ENCODE assay signal across 2 cellular contexts in the genomic region with DNA sequence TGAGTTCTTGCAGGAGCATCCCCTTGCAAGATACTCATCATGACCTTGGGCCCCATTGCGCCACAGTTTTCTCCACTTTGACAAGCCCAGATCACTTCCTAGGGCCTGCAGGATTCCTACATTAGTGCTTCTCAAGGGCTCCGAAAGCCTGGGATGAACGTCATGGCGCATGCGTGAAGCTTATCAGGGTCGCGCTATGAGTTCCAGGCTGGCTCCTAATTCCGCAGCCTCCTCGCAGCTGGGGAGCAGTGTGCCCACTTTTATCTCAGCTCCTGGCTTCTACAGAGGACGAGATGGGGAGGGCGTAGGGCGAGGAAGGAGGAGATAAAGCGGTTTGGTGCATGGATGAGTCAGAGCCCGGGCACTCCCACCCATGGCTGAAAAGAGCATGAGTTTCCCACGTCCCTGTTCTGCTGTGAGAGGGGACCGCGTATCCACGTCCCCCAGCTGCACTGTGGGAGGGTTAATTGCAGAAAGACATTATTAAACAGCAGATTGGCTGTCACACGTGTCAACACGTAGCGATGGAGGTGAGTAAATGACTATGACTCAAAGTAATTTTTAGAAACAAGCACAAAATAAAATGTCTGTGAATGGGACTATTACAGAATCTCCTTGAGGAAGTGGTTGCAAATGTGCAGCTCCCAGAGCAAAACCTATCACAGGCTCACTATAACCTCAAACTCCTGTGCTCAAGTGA.
TF ChIP-seq lines count a peak whose summit lies in the region.

No MANE protein-coding gene starts in this region.

TF ChIP-seq in IMR-90, 13 proteins besides CTCF, POLR2A, EP300 and RAD21 (continued from another document):
- TF ChIP-seq CHD1 (IDR thresholded peaks at IDR 0.05; ENCODE audit: low read depth, low read length) (no peak), CEBPB (IDR thresholded peaks at IDR 0.05; ENCODE audit: low read depth, low read length) (peak; percentile 60)
- TF ChIP-seq, protein P1, sequence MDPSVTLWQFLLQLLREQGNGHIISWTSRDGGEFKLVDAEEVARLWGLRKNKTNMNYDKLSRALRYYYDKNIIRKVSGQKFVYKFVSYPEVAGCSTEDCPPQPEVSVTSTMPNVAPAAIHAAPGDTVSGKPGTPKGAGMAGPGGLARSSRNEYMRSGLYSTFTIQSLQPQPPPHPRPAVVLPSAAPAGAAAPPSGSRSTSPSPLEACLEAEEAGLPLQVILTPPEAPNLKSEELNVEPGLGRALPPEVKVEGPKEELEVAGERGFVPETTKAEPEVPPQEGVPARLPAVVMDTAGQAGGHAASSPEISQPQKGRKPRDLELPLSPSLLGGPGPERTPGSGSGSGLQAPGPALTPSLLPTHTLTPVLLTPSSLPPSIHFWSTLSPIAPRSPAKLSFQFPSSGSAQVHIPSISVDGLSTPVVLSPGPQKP (IDR thresholded peaks at IDR 0.05; ENCODE audit: borderline replicate concordance, low read depth, low read length), result no peak

TF ChIP-seq in HepG2, 621 proteins besides CTCF, POLR2A, EP300 and RAD21:
- TF ChIP-seq, protein P2, sequence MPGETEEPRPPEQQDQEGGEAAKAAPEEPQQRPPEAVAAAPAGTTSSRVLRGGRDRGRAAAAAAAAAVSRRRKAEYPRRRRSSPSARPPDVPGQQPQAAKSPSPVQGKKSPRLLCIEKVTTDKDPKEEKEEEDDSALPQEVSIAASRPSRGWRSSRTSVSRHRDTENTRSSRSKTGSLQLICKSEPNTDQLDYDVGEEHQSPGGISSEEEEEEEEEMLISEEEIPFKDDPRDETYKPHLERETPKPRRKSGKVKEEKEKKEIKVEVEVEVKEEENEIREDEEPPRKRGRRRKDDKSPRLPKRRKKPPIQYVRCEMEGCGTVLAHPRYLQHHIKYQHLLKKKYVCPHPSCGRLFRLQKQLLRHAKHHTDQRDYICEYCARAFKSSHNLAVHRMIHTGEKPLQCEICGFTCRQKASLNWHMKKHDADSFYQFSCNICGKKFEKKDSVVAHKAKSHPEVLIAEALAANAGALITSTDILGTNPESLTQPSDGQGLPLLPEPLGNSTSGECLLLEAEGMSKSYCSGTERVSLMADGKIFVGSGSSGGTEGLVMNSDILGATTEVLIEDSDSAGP (CRISPR knock-in tag; IDR thresholded peaks at IDR 0.05; ENCODE audit: borderline replicate concordance), result 0 out of 2 replicates have a peak, but pooled peaks have one; percentile 26
- TF ChIP-seq ZNF841 (CRISPR knock-in tag; IDR thresholded peaks at IDR 0.05; ENCODE audit: borderline replicate concordance) (no peak), GATAD2A (CRISPR knock-in tag; IDR thresholded peaks at IDR 0.05) (0 out of 2 replicates have a peak, but pooled peaks have one; percentile 27), CEBPB (IDR thresholded peaks at IDR 0.05; ENCODE audit: borderline replicate concordance, low read depth, low read length) (peak; percentile 43; the same call in 1 of the 2 replicates), ZEB1 (IDR thresholded peaks at IDR 0.05; ENCODE audit: insufficient replicate concordance, low read depth) (no peak)
- TF ChIP-seq, protein P3, sequence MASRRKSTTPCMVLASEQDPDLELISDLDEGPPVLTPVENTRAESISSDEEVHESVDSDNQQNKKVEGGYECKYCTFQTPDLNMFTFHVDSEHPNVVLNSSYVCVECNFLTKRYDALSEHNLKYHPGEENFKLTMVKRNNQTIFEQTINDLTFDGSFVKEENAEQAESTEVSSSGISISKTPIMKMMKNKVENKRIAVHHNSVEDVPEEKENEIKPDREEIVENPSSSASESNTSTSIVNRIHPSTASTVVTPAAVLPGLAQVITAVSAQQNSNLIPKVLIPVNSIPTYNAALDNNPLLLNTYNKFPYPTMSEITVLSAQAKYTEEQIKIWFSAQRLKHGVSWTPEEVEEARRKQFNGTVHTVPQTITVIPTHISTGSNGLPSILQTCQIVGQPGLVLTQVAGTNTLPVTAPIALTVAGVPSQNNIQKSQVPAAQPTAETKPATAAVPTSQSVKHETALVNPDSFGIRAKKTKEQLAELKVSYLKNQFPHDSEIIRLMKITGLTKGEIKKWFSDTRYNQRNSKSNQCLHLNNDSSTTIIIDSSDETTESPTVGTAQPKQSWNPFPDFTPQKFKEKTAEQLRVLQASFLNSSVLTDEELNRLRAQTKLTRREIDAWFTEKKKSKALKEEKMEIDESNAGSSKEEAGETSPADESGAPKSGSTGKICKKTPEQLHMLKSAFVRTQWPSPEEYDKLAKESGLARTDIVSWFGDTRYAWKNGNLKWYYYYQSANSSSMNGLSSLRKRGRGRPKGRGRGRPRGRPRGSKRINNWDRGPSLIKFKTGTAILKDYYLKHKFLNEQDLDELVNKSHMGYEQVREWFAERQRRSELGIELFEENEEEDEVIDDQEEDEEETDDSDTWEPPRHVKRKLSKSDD (CRISPR knock-in tag; IDR thresholded peaks at IDR 0.05; ENCODE audit: low read depth), result no peak
- TF ChIP-seq, protein P4, sequence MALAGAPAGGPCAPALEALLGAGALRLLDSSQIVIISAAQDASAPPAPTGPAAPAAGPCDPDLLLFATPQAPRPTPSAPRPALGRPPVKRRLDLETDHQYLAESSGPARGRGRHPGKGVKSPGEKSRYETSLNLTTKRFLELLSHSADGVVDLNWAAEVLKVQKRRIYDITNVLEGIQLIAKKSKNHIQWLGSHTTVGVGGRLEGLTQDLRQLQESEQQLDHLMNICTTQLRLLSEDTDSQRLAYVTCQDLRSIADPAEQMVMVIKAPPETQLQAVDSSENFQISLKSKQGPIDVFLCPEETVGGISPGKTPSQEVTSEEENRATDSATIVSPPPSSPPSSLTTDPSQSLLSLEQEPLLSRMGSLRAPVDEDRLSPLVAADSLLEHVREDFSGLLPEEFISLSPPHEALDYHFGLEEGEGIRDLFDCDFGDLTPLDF (CRISPR knock-in tag; IDR thresholded peaks at IDR 0.05), result no peak
- TF ChIP-seq, protein P5, sequence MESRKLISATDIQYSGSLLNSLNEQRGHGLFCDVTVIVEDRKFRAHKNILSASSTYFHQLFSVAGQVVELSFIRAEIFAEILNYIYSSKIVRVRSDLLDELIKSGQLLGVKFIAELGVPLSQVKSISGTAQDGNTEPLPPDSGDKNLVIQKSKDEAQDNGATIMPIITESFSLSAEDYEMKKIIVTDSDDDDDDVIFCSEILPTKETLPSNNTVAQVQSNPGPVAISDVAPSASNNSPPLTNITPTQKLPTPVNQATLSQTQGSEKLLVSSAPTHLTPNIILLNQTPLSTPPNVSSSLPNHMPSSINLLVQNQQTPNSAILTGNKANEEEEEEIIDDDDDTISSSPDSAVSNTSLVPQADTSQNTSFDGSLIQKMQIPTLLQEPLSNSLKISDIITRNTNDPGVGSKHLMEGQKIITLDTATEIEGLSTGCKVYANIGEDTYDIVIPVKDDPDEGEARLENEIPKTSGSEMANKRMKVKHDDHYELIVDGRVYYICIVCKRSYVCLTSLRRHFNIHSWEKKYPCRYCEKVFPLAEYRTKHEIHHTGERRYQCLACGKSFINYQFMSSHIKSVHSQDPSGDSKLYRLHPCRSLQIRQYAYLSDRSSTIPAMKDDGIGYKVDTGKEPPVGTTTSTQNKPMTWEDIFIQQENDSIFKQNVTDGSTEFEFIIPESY (CRISPR knock-in tag; IDR thresholded peaks at IDR 0.05), result peak; percentile 67
